In the genomic region with DNA sequence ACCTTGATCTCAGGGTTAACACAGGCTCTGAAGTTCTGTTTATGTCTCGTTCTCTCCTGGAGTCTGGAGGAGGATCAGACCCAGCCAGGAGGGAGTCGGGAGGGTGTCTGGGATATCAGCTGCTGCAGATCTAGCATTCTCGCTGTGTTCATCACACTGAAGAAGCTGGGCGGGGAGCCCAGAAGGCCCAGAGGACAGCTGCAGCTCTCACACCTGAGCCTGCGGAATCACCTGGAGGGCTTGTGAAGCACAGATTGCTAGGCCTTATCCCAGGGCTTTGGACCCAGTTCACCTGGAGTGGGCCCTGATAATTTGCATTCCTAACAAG, we compare ENCODE assay signal across 19 cellular contexts. TPM values are rescaled to one million over a fixed set of nuclear protein-coding genes. Genes with fewer than 3 reads are reported as not detected.
DNase-seq lines count a peak whose midpoint lies in the region; ATAC-seq and TF ChIP-seq lines count a peak whose summit lies in the region.
"Had no signal": no experiment of that assay in that cellular context is flagged by ENCODE, and none has a peak within 500 bp of the region (broad histone marks: within the 10 kb centered on the region; RNA-seq: fewer than 3 reads in every experiment).

No MANE protein-coding gene starts in this region.

- H3K27ac ChIP-seq in endodermal cell (ENCODE audit: low read depth, low read length) (no peak overlapping the region), WERI-Rb-1 (no peak overlapping the region)
- H3K27ac ChIP-seq: coronary artery, SJCRH30, upper lobe of left lung had no signal

- H3K4me1 Mint-ChIP-seq in stimulated activated naive CD8-positive, alpha-beta T cell treated with anti-CD3 and anti-CD28 coated beads, Interleukin-15, amount 100 ng/mL, for 72 hours, result peaks cover 12% of the 10 kb centered on the region
- H3K4me1 Mint-ChIP-seq in endodermal cell, result peaks cover 58% of the 10 kb centered on the region

- H3K4me3 ChIP-seq in endodermal cell (ENCODE audit: low read length), result no peak overlapping the region
- no peak overlapping the region for H3K4me3 ChIP-seq in WERI-Rb-1 (ENCODE audit: low read depth, low read length)
- H3K4me3 ChIP-seq: coronary artery, SJCRH30, upper lobe of left lung had no signal

- H3K27ac Mint-ChIP-seq in stimulated activated naive CD8-positive, alpha-beta T cell treated with anti-CD3 and anti-CD28 coated beads, Interleukin-15, amount 100 ng/mL, for 72 hours, result no peak overlapping the region
- no peak overlapping the region for H3K27ac Mint-ChIP-seq in endodermal cell
- H3K27ac Mint-ChIP-seq: activated CD8-positive, alpha-beta memory T cell treated with anti-CD3 and anti-CD28 coated beads, Interleukin-2, amount 10 ng/mL, durations not matched to agents 7 days and 5 days; naive B cell had no signal

- ATAC-seq in stimulated activated naive CD8-positive, alpha-beta T cell treated with anti-CD3 and anti-CD28 coated beads, Interleukin-15, Interleukin-2, amounts not matched to agents 100 U/mL and 50 U/mL, for 24 hours, result peak; percentile 25
- ATAC-seq in stimulated activated naive CD8-positive, alpha-beta T cell treated with anti-CD3 and anti-CD28 coated beads, Interleukin-15, amount 100 ng/mL, for 72 hours, result no peak
- ATAC-seq in omental fat pad (ENCODE audit: low FRiP score), result peak; percentile 80
- ATAC-seq in HG03469 (IDR thresholded peaks at IDR 0.05; ENCODE audit: unreplicated experiment), result no peak
- ATAC-seq in HG03521 (IDR thresholded peaks at IDR 0.05; ENCODE audit: unreplicated experiment), result no peak
- ATAC-seq: activated CD8-positive, alpha-beta memory T cell treated with anti-CD3 and anti-CD28 coated beads, Interleukin-2, amount 10 ng/mL, durations not matched to agents 7 days and 5 days had no signal

- 87 to 100% methylated on average over 4 to 5 of the region's 5 CpGs for WGBS in endodermal cell (ENCODE audit: insufficient coverage in 1 of 2, insufficient read length in 1 of 2), 2 experiments

- peaks cover 34% of the 10 kb centered on the region for H3K27me3 Mint-ChIP-seq in stimulated activated naive CD8-positive, alpha-beta T cell treated with anti-CD3 and anti-CD28 coated beads, Interleukin-15, amount 100 ng/mL, for 72 hours
- no peaks in the 10 kb centered on the region for H3K27me3 Mint-ChIP-seq in endodermal cell (ENCODE audit: insufficient read depth)

- H3K36me3 ChIP-seq in endodermal cell (ENCODE audit: control insufficient read depth, insufficient read depth, low read length) (no peaks in the 10 kb centered on the region), WERI-Rb-1 (peaks cover 29% of the 10 kb centered on the region)
- H3K36me3 ChIP-seq: SJCRH30, upper lobe of left lung had no signal

- no peaks in the 10 kb centered on the region for H3K9me3 Mint-ChIP-seq in stimulated activated naive CD8-positive, alpha-beta T cell treated with anti-CD3 and anti-CD28 coated beads, Interleukin-15, amount 100 ng/mL, for 72 hours
- no peaks in the 10 kb centered on the region for H3K9me3 Mint-ChIP-seq in endodermal cell
- H3K9me3 Mint-ChIP-seq: naive B cell had no signal

- peaks cover 19% of the 10 kb centered on the region for H3K4me1 ChIP-seq in endodermal cell (ENCODE audit: control insufficient read depth, insufficient read depth, low read length)

- no peak overlapping the region for H3K9ac ChIP-seq in endodermal cell (ENCODE audit: extremely low read depth, low read length, poor library complexity, severe bottlenecking)

- TF ChIP-seq CTCF in omental fat pad (IDR thresholded peaks at IDR 0.05) (no peak), endodermal cell (conservative IDR thresholded peaks at IDR 0.05) (no peak), WERI-Rb-1 (IDR thresholded peaks at IDR 0.05; ENCODE audit: low read depth, low read length) (no peak)

- H3K9me3 ChIP-seq in endodermal cell (ENCODE audit: control insufficient read depth, low read length) (no peaks in the 10 kb centered on the region), WERI-Rb-1 (ENCODE audit: severe bottlenecking) (no peaks in the 10 kb centered on the region)
- H3K9me3 ChIP-seq: SJCRH30, upper lobe of left lung had no signal

- no peak for DNase-seq in stimulated activated naive CD8-positive, alpha-beta T cell treated with anti-CD3 and anti-CD28 coated beads, Interleukin-15, Interleukin-2, amounts not matched to agents 100 U/mL and 50 U/mL, for 24 hours
- no peak for DNase-seq in stimulated activated naive CD8-positive, alpha-beta T cell treated with anti-CD3 and anti-CD28 coated beads, Interleukin-15, amount 100 ng/mL, for 72 hours
- DNase-seq in cerebellar cortex (ENCODE audit: low spot score) (peak; percentile 90), omental fat pad (ENCODE audit: low spot score) (no peak), endodermal cell (no peak), WERI-Rb-1 (no peak)
- DNase-seq: ACHN; activated CD4-positive, CD25-positive, alpha-beta regulatory T cell treated with anti-CD3 and anti-CD28 coated beads, Interleukin-2, amount 50 U/mL, for 72 hours; activated CD8-positive, alpha-beta memory T cell treated with anti-CD3 and anti-CD28 coated beads, Interleukin-2, amount 10 ng/mL, durations not matched to agents 7 days and 5 days; activated gamma-delta T cell; DND-41; naive B cell; NCI-H146; NCI-H446; SJCRH30 had no signal

- no peak overlapping the region for H3K4me3 Mint-ChIP-seq in stimulated activated naive CD8-positive, alpha-beta T cell treated with anti-CD3 and anti-CD28 coated beads, Interleukin-15, amount 100 ng/mL, for 72 hours
- no peak overlapping the region for H3K4me3 Mint-ChIP-seq in endodermal cell
- H3K4me3 Mint-ChIP-seq: activated CD8-positive, alpha-beta memory T cell treated with anti-CD3 and anti-CD28 coated beads, Interleukin-2, amount 10 ng/mL, durations not matched to agents 7 days and 5 days; naive B cell had no signal

- no peaks in the 10 kb centered on the region for H3K36me3 Mint-ChIP-seq in endodermal cell (ENCODE audit: low read depth)
- H3K36me3 Mint-ChIP-seq: activated CD8-positive, alpha-beta memory T cell treated with anti-CD3 and anti-CD28 coated beads, Interleukin-2, amount 10 ng/mL, durations not matched to agents 7 days and 5 days; naive B cell had no signal

- H3K27me3 ChIP-seq in endodermal cell (ENCODE audit: control insufficient read depth, insufficient read depth, low read length, poor library complexity, severe bottlenecking), result no peaks in the 10 kb centered on the region
- H3K27me3 ChIP-seq in WERI-Rb-1 (ENCODE audit: insufficient read depth, low read depth, severe bottlenecking), result no peaks in the 10 kb centered on the region
- H3K27me3 ChIP-seq: SJCRH30, upper lobe of left lung had no signal

RNA-seq across cellular contexts. Expression of gene ABCA4, which starts 19.4 kb away (rescaled TPM):
- total RNA-seq in omental fat pad (under 1 TPM in 3 of 4 donors, not detected in 1; 0.37 to 0.79 (median 0.38) TPM), endodermal cell (1 to 10 TPM; 1.6 to 1.7 TPM)
- polyA plus RNA-seq in endodermal cell (2013, experiment 1 of 2), result 0.61 TPM
- polyA plus RNA-seq in endodermal cell (2013, experiment 2 of 2), result 0.54 TPM
- total RNA-seq: activated CD8-positive, alpha-beta memory T cell treated with anti-CD3 and anti-CD28 coated beads, Interleukin-2, amount 10 ng/mL, durations not matched to agents 7 days and 5 days had no signal

Comparison
In these comparisons a context has a peak if more than half of its experiments do, and no peak if none do; other contexts are left out.
1. ATAC-seq: peak in stimulated activated naive CD8-positive, alpha-beta T cell treated with anti-CD3 and anti-CD28 coated beads, Interleukin-15, Interleukin-2, amounts not matched to agents 100 U/mL and 50 U/mL, for 24 hours (single experiment) and omental fat pad (single experiment); none in stimulated activated naive CD8-positive, alpha-beta T cell treated with anti-CD3 and anti-CD28 coated beads, Interleukin-15, amount 100 ng/mL, for 72 hours (single experiment), HG03469 (single experiment) and HG03521 (single experiment).